Comparison of ENCODE assay signal across 33 cellular contexts in the genomic region with DNA sequence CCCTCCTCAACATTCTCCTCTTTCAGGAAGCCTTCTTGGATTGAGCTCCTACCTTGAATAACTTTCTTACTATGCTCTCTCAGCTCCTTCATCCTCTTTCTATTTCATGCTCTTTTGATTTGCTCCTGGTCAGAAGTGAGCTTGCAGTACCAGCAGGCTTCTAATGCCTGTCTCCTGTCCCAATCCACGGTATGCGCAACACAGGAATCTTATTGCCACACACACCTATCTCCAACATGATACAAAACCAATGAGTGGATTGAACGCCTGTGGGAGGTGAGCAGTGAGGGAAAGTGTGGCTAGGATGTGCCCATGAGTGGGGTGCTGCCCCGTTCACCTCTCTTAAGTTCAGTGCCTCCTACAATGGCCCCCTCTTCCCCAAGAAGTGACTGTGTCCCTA.
"Had no signal": no experiment of that assay in that cellular context is flagged by ENCODE, and none has a peak within 500 bp of the region (broad histone marks: within the 10 kb centered on the region; RNA-seq: fewer than 3 reads in every experiment).

No MANE protein-coding gene starts in this region.

- H3K27ac ChIP-seq: ascending aorta, breast epithelium, cardiac muscle cell, colonic mucosa, epithelial cell of prostate, esophagus squamous epithelium, gastroesophageal sphincter, heart right ventricle, WERI-Rb-1 had no signal

- H3K36me3 Mint-ChIP-seq: activated naive CD4-positive, alpha-beta T cell treated with anti-CD3 and anti-CD28 coated beads, Interleukin-2, amount 10 ng/mL, durations not matched to agents 7 days and 5 days; activated naive CD4-positive, alpha-beta T cell treated with anti-CD3 and anti-CD28 coated beads, Interleukin-2, amount 50 U/mL, for 72 hours; activated naive CD8-positive, alpha-beta T cell treated with anti-CD3 and anti-CD28 coated beads, Interleukin-2, amount 10 ng/mL, durations not matched to agents 7 days and 5 days; brain had no signal

- H3K9me3 ChIP-seq: ascending aorta, colonic mucosa, esophagus squamous epithelium had no signal

- DNase-seq: activated B cell treated with CpG ODN at 0.5 μM for 24 hours; activated CD4-positive, alpha-beta memory T cell treated with anti-CD3 and anti-CD28 coated beads, Interleukin-2, amount 10 ng/mL, durations not matched to agents 7 days and 5 days; activated CD4-positive, alpha-beta T cell treated with anti-CD3 and anti-CD28 coated beads for 4 hours; activated CD4-positive, alpha-beta T cell treated with anti-CD3 and anti-CD28 coated beads, Interleukin-2, amount 10 ng/mL, durations not matched to agents 7 days and 5 days; activated CD4-positive, alpha-beta T cell treated with anti-CD3 and anti-CD28 coated beads, Interleukin-2, amount 50 U/mL, for 4 hours; activated CD8-positive, alpha-beta memory T cell treated with anti-CD3 and anti-CD28 coated beads, Interleukin-2, amount 50 U/mL, for 48 hours; activated gamma-delta T cell; activated naive CD4-positive, alpha-beta T cell; activated naive CD4-positive, alpha-beta T cell treated with anti-CD3 and anti-CD28 coated beads, Interleukin-2, amount 10 ng/mL, durations not matched to agents 7 days and 5 days; activated naive CD8-positive, alpha-beta T cell treated with anti-CD3 and anti-CD28 coated beads, Interleukin-2, amount 10 ng/mL, durations not matched to agents 7 days and 5 days; activated T-cell treated with anti-CD3 and anti-CD28 coated beads for 4 hours; activated T-cell treated with anti-CD3 and anti-CD28 coated beads, Interleukin-2, amount 50 U/mL, for 24 hours; activated T-cell treated with anti-CD3 and anti-CD28 coated beads, Interleukin-2, amount 50 U/mL, for 72 hours; central memory CD4-positive, alpha-beta T cell; cerebellar nuclear complex; colonic mucosa; effector CD8-positive, alpha-beta T cell; esophagus squamous epithelium; heart right ventricle; T-helper 17 cell; T1000; WERI-Rb-1 had no signal

- FAIRE-seq: endometrium, endothelial cell of umbilical vein had no signal

- H3K9me3 Mint-ChIP-seq: activated B cell treated with CpG ODN at 0.5 μM for 24 hours; activated CD4-positive, alpha-beta memory T cell treated with anti-CD3 and anti-CD28 coated beads, Interleukin-2, amount 10 ng/mL, durations not matched to agents 7 days and 5 days; activated CD4-positive, alpha-beta T cell treated with anti-CD3 and anti-CD28 coated beads, Interleukin-2, amount 10 ng/mL, durations not matched to agents 7 days and 5 days; activated naive CD4-positive, alpha-beta T cell treated with anti-CD3 and anti-CD28 coated beads, Interleukin-2, amount 10 ng/mL, durations not matched to agents 7 days and 5 days; activated naive CD4-positive, alpha-beta T cell treated with anti-CD3 and anti-CD28 coated beads, Interleukin-2, amount 50 U/mL, for 72 hours; activated naive CD8-positive, alpha-beta T cell treated with anti-CD3 and anti-CD28 coated beads, Interleukin-2, amount 10 ng/mL, durations not matched to agents 7 days and 5 days; activated T-cell treated with anti-CD3 and anti-CD28 coated beads, Interleukin-2, amount 50 U/mL, for 24 hours; activated T-cell treated with anti-CD3 and anti-CD28 coated beads, Interleukin-2, amount 50 U/mL, for 72 hours; T-helper 2 cell treated with Interferon-gamma antibody and Interleukin-4, amounts not matched to agents 5 μg/mL and 100 μg/mL, for 36 hours had no signal

- H3K4me3 Mint-ChIP-seq: activated B cell treated with CpG ODN at 0.5 μM for 24 hours; activated CD4-positive, alpha-beta memory T cell treated with anti-CD3 and anti-CD28 coated beads, Interleukin-2, amount 10 ng/mL, durations not matched to agents 7 days and 5 days; activated CD4-positive, alpha-beta T cell treated with anti-CD3 and anti-CD28 coated beads, Interleukin-2, amount 10 ng/mL, durations not matched to agents 7 days and 5 days; activated naive CD4-positive, alpha-beta T cell treated with anti-CD3 and anti-CD28 coated beads, Interleukin-2, amount 10 ng/mL, durations not matched to agents 7 days and 5 days; activated naive CD8-positive, alpha-beta T cell treated with anti-CD3 and anti-CD28 coated beads, Interleukin-2, amount 10 ng/mL, durations not matched to agents 7 days and 5 days; activated T-cell treated with anti-CD3 and anti-CD28 coated beads, Interleukin-2, amount 50 U/mL, for 24 hours; activated T-cell treated with anti-CD3 and anti-CD28 coated beads, Interleukin-2, amount 50 U/mL, for 72 hours; brain; T-helper 17 cell; T-helper 2 cell treated with Interferon-gamma antibody and Interleukin-4, amounts not matched to agents 5 μg/mL and 100 μg/mL, for 36 hours had no signal

- H3K4me1 ChIP-seq: ascending aorta, breast epithelium, colonic mucosa, esophagus squamous epithelium, gastroesophageal sphincter had no signal

- H3K27me3 ChIP-seq: ascending aorta, breast epithelium, cardiac muscle cell, colonic mucosa had no signal

- H3K4me1 Mint-ChIP-seq: activated B cell treated with CpG ODN at 0.5 μM for 24 hours; activated CD4-positive, alpha-beta memory T cell treated with anti-CD3 and anti-CD28 coated beads, Interleukin-2, amount 10 ng/mL, durations not matched to agents 7 days and 5 days; activated naive CD4-positive, alpha-beta T cell treated with anti-CD3 and anti-CD28 coated beads, Interleukin-2, amount 10 ng/mL, durations not matched to agents 7 days and 5 days; T-helper 17 cell had no signal

- H3K27ac Mint-ChIP-seq: activated B cell treated with CpG ODN at 0.5 μM for 24 hours; activated CD4-positive, alpha-beta memory T cell treated with anti-CD3 and anti-CD28 coated beads, Interleukin-2, amount 10 ng/mL, durations not matched to agents 7 days and 5 days; activated CD4-positive, alpha-beta T cell treated with anti-CD3 and anti-CD28 coated beads, Interleukin-2, amount 10 ng/mL, durations not matched to agents 7 days and 5 days; activated naive CD4-positive, alpha-beta T cell treated with anti-CD3 and anti-CD28 coated beads, Interleukin-2, amount 10 ng/mL, durations not matched to agents 7 days and 5 days; activated naive CD8-positive, alpha-beta T cell treated with anti-CD3 and anti-CD28 coated beads, Interleukin-2, amount 10 ng/mL, durations not matched to agents 7 days and 5 days; activated T-cell treated with anti-CD3 and anti-CD28 coated beads, Interleukin-2, amount 50 U/mL, for 24 hours; activated T-cell treated with anti-CD3 and anti-CD28 coated beads, Interleukin-2, amount 50 U/mL, for 72 hours; T-helper 17 cell; T-helper 2 cell treated with Interferon-gamma antibody and Interleukin-4, amounts not matched to agents 5 μg/mL and 100 μg/mL, for 36 hours had no signal

- H3K27me3 Mint-ChIP-seq: activated CD4-positive, alpha-beta T cell treated with anti-CD3 and anti-CD28 coated beads, Interleukin-2, amount 10 ng/mL, durations not matched to agents 7 days and 5 days; brain had no signal

- H3K36me3 ChIP-seq: ascending aorta, breast epithelium, cardiac muscle cell, colonic mucosa, esophagus squamous epithelium, gastroesophageal sphincter, heart right ventricle, WERI-Rb-1 had no signal

- ATAC-seq: activated CD4-positive, CD25-positive, alpha-beta regulatory T cell treated with anti-CD3 and anti-CD28 coated beads, Interleukin-2, amount 50 U/mL, for 24 hours; activated naive CD4-positive, alpha-beta T cell treated with anti-CD3 and anti-CD28 coated beads, Interleukin-2, amount 50 U/mL, for 72 hours; activated T-cell treated with anti-CD3 and anti-CD28 coated beads, Interleukin-2, amount 50 U/mL, for 72 hours; gastroesophageal sphincter; heart right ventricle; T-helper 17 cell had no signal

- H3K4me3 ChIP-seq: ascending aorta, breast epithelium, cardiac muscle cell, colonic mucosa, esophagus squamous epithelium, gastroesophageal sphincter, heart right ventricle had no signal
